3 cellular contexts compared by ENCODE assay signal in the genomic region with DNA sequence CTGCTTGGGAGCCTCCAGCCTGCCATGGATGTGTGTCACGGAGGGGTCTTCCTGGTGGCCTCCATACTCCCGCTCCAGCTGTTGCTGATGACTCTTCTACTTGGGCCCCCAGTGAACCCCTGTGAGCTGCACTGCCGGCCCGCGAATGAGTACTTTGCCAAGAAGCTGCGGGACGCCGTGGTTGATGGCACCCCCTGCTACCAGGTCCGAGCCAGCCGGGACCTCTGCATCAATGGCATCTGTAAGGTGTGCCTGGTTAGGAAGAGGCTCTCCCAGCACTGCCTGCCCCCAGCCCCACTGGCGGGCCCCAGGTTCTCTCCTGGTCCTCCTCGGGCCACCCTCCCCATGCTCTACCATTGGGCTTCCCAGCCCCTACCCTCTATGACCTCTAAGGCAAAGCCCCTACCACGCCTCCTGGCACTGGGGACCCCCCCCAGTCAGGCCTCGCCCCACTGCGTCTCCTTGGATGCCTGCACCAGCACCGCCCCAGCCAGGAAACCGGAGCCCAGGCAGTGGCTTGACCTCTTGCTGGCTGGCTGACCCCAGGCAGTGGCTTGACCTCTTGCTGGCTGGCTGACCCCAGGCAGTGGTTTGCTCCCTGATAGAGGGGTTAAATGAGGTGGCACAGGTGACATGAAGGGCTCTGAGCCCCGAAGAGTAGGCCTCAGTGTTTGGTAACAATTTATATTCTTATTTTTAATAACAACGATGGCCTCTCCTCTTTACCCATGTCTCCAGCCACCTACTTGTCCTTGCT. TPM values are rescaled to one million over a fixed set of nuclear protein-coding genes. Genes with fewer than 3 reads are reported as not detected.
"Had no signal": no experiment of that assay in that cellular context is flagged by ENCODE, and none has a peak within 500 bp of the region (broad histone marks: within the 10 kb centered on the region; RNA-seq: fewer than 3 reads in every experiment).

No MANE protein-coding gene starts in this region.

RNA-seq across cellular contexts. Expression of a gene that starts 57.1 kb away (rescaled TPM):
- total RNA-seq: activated CD8-positive, alpha-beta memory T cell treated with anti-CD3 and anti-CD28 coated beads, Interleukin-2, amount 10 ng/mL, durations not matched to agents 7 days and 5 days; activated T-helper 2 cell treated with anti-CD3 and anti-CD28 coated beads, Interferon-gamma antibody, Interleukin-2, Interleukin-4, amounts not matched to agents 10 μg/mL and 5 μg/mL and 100 μg/mL, durations not matched to agents 14 hours and 24 hours and 36 hours; glomerular endothelial cell had no signal
